Comparison of ENCODE assay signal across 14 cellular contexts in the genomic region with DNA sequence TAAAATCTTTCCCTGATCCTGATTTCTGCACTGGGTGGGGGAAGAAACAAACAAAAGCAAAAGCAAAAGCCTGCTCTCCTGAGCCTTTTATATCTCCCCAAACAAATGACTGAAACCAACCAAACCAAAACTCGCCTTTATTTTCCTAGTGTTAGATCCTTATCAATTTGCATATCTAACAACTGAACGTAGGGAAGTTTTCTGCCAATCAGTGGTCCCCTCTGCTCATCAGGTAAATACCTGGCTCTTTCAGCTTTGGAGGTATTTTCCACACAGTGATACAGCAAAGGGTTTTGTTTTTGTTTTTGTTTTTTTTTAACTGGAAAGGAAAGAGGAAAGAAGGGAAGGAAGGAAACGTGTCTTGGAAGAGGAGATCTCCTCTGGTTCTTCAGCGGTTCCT. TPM values are rescaled to one million over a fixed set of nuclear protein-coding genes. Genes with fewer than 3 reads are reported as not detected.
"Had no signal": no experiment of that assay in that cellular context is flagged by ENCODE, and none has a peak within 500 bp of the region (broad histone marks: within the 10 kb centered on the region; RNA-seq: fewer than 3 reads in every experiment).

No MANE protein-coding gene starts in this region.

- H3K27ac ChIP-seq: upper lobe of left lung had no signal

- H3K4me3 Mint-ChIP-seq: activated B cell treated with CpG ODN at 0.5 μM for 24 hours; activated naive CD4-positive, alpha-beta T cell treated with anti-CD3 and anti-CD28 coated beads, Interleukin-2, amount 10 ng/mL, durations not matched to agents 7 days and 5 days; activated T-helper 17 cell treated with anti-CD3 and anti-CD28 coated beads, Interleukin-2, amount 50 U/mL, for 72 hours; central memory CD8-positive, alpha-beta T cell; dendritic cell treated with granulocyte-macrophage colony-stimulating factor and Interleukin-4, amounts not matched to agents 40 ng/mL and 50 ng/mL, for 4 days; stimulated activated naive B cell treated with anti-CD40 and anti-IgM and Interleukin-4, amounts not matched to agents 10 μg/mL and 1 μg/mL and 100 μg/mL, for 72 hours; T-helper 17 cell had no signal

- DNase-seq: activated B cell treated with CpG ODN at 0.5 μM for 24 hours; activated CD4-positive, alpha-beta T cell treated with anti-CD3 and anti-CD28 coated beads, Interleukin-2, amount 50 U/mL, for 1 hour; activated naive CD4-positive, alpha-beta T cell treated with anti-CD3 and anti-CD28 coated beads, Interleukin-2, amount 10 ng/mL, durations not matched to agents 7 days and 5 days; activated T-cell treated with anti-CD3 and anti-CD28 coated beads for 4 hours; glutamatergic neuron; stimulated activated CD4-positive, alpha-beta T cell treated with anti-CD3 and anti-CD28 coated beads, Interleukin-2, amount 100 ng/mL, for 24 hours; stimulated activated naive B cell treated with anti-CD40 and anti-IgM and Interleukin-4, amounts not matched to agents 10 μg/mL and 1 μg/mL and 100 μg/mL, for 72 hours; T-helper 17 cell; upper lobe of left lung had no signal

- H3K27ac Mint-ChIP-seq: activated B cell treated with CpG ODN at 0.5 μM for 24 hours; activated naive CD4-positive, alpha-beta T cell treated with anti-CD3 and anti-CD28 coated beads, Interleukin-2, amount 10 ng/mL, durations not matched to agents 7 days and 5 days; activated T-helper 17 cell treated with anti-CD3 and anti-CD28 coated beads, Interleukin-2, amount 50 U/mL, for 72 hours; dendritic cell treated with granulocyte-macrophage colony-stimulating factor and Interleukin-4, amounts not matched to agents 40 ng/mL and 50 ng/mL, for 4 days; stimulated activated naive B cell treated with anti-CD40 and anti-IgM and Interleukin-4, amounts not matched to agents 10 μg/mL and 1 μg/mL and 100 μg/mL, for 72 hours; T-helper 17 cell had no signal

- H3K9me3 Mint-ChIP-seq: activated B cell treated with CpG ODN at 0.5 μM for 24 hours; activated naive CD4-positive, alpha-beta T cell treated with anti-CD3 and anti-CD28 coated beads, Interleukin-2, amount 10 ng/mL, durations not matched to agents 7 days and 5 days; activated T-helper 17 cell treated with anti-CD3 and anti-CD28 coated beads, Interleukin-2, amount 50 U/mL, for 72 hours; central memory CD8-positive, alpha-beta T cell; dendritic cell treated with granulocyte-macrophage colony-stimulating factor and Interleukin-4, amounts not matched to agents 40 ng/mL and 50 ng/mL, for 4 days; stimulated activated naive B cell treated with anti-CD40 and anti-IgM and Interleukin-4, amounts not matched to agents 10 μg/mL and 1 μg/mL and 100 μg/mL, for 72 hours had no signal

RNA-seq across cellular contexts. Expression of a gene that starts 3.3 kb away (rescaled TPM):
- total RNA-seq: activated B cell treated with CpG ODN at 0.5 μM for 24 hours; activated CD8-positive, alpha-beta memory T cell treated with anti-CD3 and anti-CD28 coated beads for 36 hours; activated T-helper 17 cell treated with anti-CD3 and anti-CD28 coated beads, Interleukin-2, amount 50 U/mL, for 72 hours; lung microvascular endothelial cell; T-helper 17 cell had no signal
